Comparison of ENCODE assay signal across 8 cellular contexts in genomic region chr17:44830359-44831269, GRCh38. TPM values are rescaled to one million over a fixed set of nuclear protein-coding genes. Genes with fewer than 3 reads are reported as not detected.
DNase-seq lines count a peak whose midpoint lies in the region; ATAC-seq, FAIRE-seq and TF ChIP-seq lines count a peak whose summit lies in the region.

No MANE protein-coding gene starts in this region.

- H3K4me3 ChIP-seq in parathyroid adenoma (ENCODE audit: low read depth, low read length), result peak overlapping the region; percentile 25

- no peak for TF ChIP-seq RAD21 in Ishikawa (IDR thresholded peaks at IDR 0.05; ENCODE audit: low read depth)

- no peak overlapping the region for H3K27ac ChIP-seq in parathyroid adenoma

- H3K36me3 Mint-ChIP-seq in CD14-positive monocyte, result peaks cover 0 to 5% of the 10 kb centered on the region in 2 donors
- H3K36me3 Mint-ChIP-seq in activated T-cell treated with anti-CD3 and anti-CD28 coated beads, Interleukin-2, amount 50 U/mL, for 72 hours (ENCODE audit: insufficient read depth in 2 of 2), result peaks cover 0 to 2% of the 10 kb centered on the region in 2 donors

- H3K4me1 Mint-ChIP-seq in CD14-positive monocyte, result peaks cover 11% of the 10 kb centered on the region
- peaks cover 11% of the 10 kb centered on the region for H3K4me1 Mint-ChIP-seq in activated T-cell treated with anti-CD3 and anti-CD28 coated beads, Interleukin-2, amount 50 U/mL, for 72 hours (ENCODE audit: low read depth)

- H3K4me3 Mint-ChIP-seq in CD14-positive monocyte, result peak overlapping the region; percentile 71 to 85
- H3K4me3 Mint-ChIP-seq in activated T-cell treated with anti-CD3 and anti-CD28 coated beads, Interleukin-2, amount 50 U/mL, for 72 hours, result peak overlapping the region; percentile 66 to 78

- intact Hi-C loops in CD14-positive monocyte (cut with micrococcal nuclease), result no loop called here
- intact Hi-C loops in head of caudate nucleus (cut with DNase I), result no loop called here

- H3K4me2 ChIP-seq in parathyroid adenoma (ENCODE audit: low read length), result peak overlapping the region; percentile 60

- H3K79me2 ChIP-seq in parathyroid adenoma, result no peaks in the 10 kb centered on the region

- H3K27me3 Mint-ChIP-seq in CD14-positive monocyte (ENCODE audit: low read depth in 3 of 3), result peaks cover 76 to 95% (median 77%) of the 10 kb centered on the region in 3 donors
- peaks cover 47% of the 10 kb centered on the region for H3K27me3 Mint-ChIP-seq in activated T-cell treated with anti-CD3 and anti-CD28 coated beads, Interleukin-2, amount 50 U/mL, for 72 hours (ENCODE audit: low read depth)

- H3K9me3 Mint-ChIP-seq in CD14-positive monocyte, result peaks cover 0 to 28% (median 6%) of the 10 kb centered on the region in 7 donors
- H3K9me3 Mint-ChIP-seq in activated T-cell treated with anti-CD3 and anti-CD28 coated beads, Interleukin-2, amount 50 U/mL, for 72 hours, result no peaks in the 10 kb centered on the region

- H3K9ac ChIP-seq in parathyroid adenoma, result no peak overlapping the region

- H3K4me1 ChIP-seq in parathyroid adenoma, result no peaks in the 10 kb centered on the region

- no peak for DNase-seq in CD14-positive monocyte (ENCODE audit: low spot score)
- peak; percentile 15 to 25 for DNase-seq in activated T-cell treated with anti-CD3 and anti-CD28 coated beads, Interleukin-2, amount 50 U/mL, for 72 hours
- DNase-seq in head of caudate nucleus, result peak in 23 of 42 donors; percentile 10 to 50 (median 18)
- DNase-seq in GM19239 (ENCODE audit: insufficient read length, low spot score), result no peak

- FAIRE-seq in GM19239 (lab: Jason Lieb, UNC), result no peak

- no peaks in the 10 kb centered on the region for H3K27me3 ChIP-seq in parathyroid adenoma (ENCODE audit: control insufficient read depth, insufficient read depth, low read length)

- H3K9me3 ChIP-seq in parathyroid adenoma (ENCODE audit: control insufficient read depth, low read length), result no peaks in the 10 kb centered on the region

- peak overlapping the region; percentile 54 for H2AFZ ChIP-seq in parathyroid adenoma

- TF ChIP-seq EP300 in Ishikawa (IDR thresholded peaks at IDR 0.05; ENCODE audit: borderline replicate concordance), result no peak

- TF ChIP-seq CTCF in CD14-positive monocyte (IDR thresholded peaks at IDR 0.05), result no peak
- TF ChIP-seq CTCF in parathyroid adenoma (IDR thresholded peaks at IDR 0.05), result no peak

- no peak overlapping the region for H3K27ac Mint-ChIP-seq in CD14-positive monocyte
- H3K27ac Mint-ChIP-seq in activated T-cell treated with anti-CD3 and anti-CD28 coated beads, Interleukin-2, amount 50 U/mL, for 72 hours, result no peak overlapping the region

- peak; percentile 47 to 53 for ATAC-seq in activated T-cell treated with anti-CD3 and anti-CD28 coated beads, Interleukin-2, amount 50 U/mL, for 72 hours (replicated peaks in 1 of 2)
- ATAC-seq in GM18519 (IDR thresholded peaks at IDR 0.05; ENCODE audit: low FRiP score, unreplicated experiment), result no peak
- no peak for ATAC-seq in GM21447 (IDR thresholded peaks at IDR 0.05; ENCODE audit: unreplicated experiment)

- no peaks in the 10 kb centered on the region for H3K36me3 ChIP-seq in parathyroid adenoma (ENCODE audit: control insufficient read depth, insufficient read depth, low read length)

TF ChIP-seq in Ishikawa, 13 proteins besides CTCF, POLR2A, EP300 and RAD21:
- TF ChIP-seq, protein P1, sequence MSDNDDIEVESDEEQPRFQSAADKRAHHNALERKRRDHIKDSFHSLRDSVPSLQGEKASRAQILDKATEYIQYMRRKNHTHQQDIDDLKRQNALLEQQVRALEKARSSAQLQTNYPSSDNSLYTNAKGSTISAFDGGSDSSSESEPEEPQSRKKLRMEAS (IDR thresholded peaks at IDR 0.05), result peak; percentile 28; the same call in 1 of the 2 replicates
- TF ChIP-seq TAF1 (IDR thresholded peaks at IDR 0.05; ENCODE audit: low read depth), result no peak
- TF ChIP-seq USF1 (IDR thresholded peaks at IDR 0.05), result no peak
- TF ChIP-seq EGR1 (IDR thresholded peaks at IDR 0.05), result 0 out of 2 replicates have a peak, but pooled peaks have one; percentile 32
- no peak for TF ChIP-seq CREB1 (IDR thresholded peaks at IDR 0.05; ENCODE audit: low read depth)
- TF ChIP-seq TEAD4 (IDR thresholded peaks at IDR 0.05), result no peak
- TF ChIP-seq REST (IDR thresholded peaks at IDR 0.05; ENCODE audit: low read depth), result no peak
- TF ChIP-seq YY1 (IDR thresholded peaks at IDR 0.05; ENCODE audit: low read depth), result no peak

RNA-seq across cellular contexts. Expression of gene GJC1, which starts 0.5 kb away (rescaled TPM):
- polyA plus RNA-seq in CD14-positive monocyte, result not detected
- 1 to 10 TPM; 2.3 to 4.7 TPM for total RNA-seq in activated T-cell treated with anti-CD3 and anti-CD28 coated beads, Interleukin-2, amount 50 U/mL, for 72 hours

RNA-seq across cellular contexts. Expression of gene HIGD1B, which starts 17.1 kb away (rescaled TPM):
- not detected for polyA plus RNA-seq in CD14-positive monocyte
- total RNA-seq in activated T-cell treated with anti-CD3 and anti-CD28 coated beads, Interleukin-2, amount 50 U/mL, for 72 hours, result not detected

Comparison
In these comparisons a context has a peak if more than half of its experiments do, and no peak if none do; other contexts are left out.
1. DNase-seq: peak in activated T-cell treated with anti-CD3 and anti-CD28 coated beads, Interleukin-2, amount 50 U/mL, for 72 hours (2 of 2) and head of caudate nucleus (23 of 42); none in CD14-positive monocyte (single experiment) and GM19239 (single experiment).
2. ATAC-seq: peak in activated T-cell treated with anti-CD3 and anti-CD28 coated beads, Interleukin-2, amount 50 U/mL, for 72 hours (2 of 2); none in GM18519 (single experiment) and GM21447 (single experiment).